ENCODE assay signal across 1 cellular context in the genomic region with DNA sequence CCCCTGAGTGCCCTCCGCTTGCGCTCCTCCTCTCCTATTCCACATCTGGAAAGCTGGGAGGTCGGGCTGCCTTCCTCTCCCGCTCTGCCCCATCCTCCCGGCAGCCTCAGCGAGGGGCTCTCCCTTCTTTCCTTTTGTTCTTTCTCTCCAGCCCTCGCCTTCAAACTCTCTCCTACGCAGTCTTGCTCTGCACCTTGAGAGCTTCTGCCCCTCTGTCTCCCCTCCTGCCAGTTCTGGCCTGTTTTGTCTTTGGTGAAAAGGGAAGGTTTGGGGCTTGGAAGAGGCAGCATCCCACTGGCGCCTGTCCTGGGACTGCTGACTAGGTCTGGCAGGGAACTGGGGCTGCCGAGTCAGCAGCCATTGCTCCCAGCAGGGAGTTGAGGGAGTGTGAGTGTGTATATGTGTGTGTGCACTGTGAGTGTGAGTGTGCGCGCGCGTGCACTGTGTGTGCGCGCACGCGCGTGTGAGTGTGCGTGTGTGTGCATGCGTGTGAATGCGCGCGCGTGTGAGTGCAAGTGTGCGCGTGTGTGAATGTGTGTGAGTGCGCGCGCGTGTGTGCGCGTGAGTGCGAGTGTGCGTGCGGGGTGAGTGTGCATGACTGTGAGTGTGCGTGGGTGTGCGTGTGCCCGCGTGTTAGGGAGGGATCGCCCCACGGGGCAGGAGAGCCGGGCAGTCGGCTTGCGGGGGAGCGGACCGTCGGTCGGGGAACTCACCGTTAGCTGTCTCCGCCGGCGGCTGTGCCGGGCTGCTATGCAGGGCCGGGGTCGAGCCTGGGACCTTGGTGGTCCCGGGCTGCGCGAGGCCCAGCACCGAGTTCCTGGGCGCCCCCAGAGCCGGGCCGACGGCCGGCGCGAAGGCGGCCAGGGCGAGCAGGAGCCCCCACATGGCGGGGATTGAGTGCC.
A peak's percentile ranks its signal among the peaks of the same experiment; 100 is the strongest.
TF ChIP-seq lines count a peak whose summit lies in the region.

No MANE protein-coding gene starts in this region.

TF ChIP-seq in HepG2, 621 proteins besides CTCF, POLR2A, EP300 and RAD21 (continued from another document):
- TF ChIP-seq, protein P1, sequence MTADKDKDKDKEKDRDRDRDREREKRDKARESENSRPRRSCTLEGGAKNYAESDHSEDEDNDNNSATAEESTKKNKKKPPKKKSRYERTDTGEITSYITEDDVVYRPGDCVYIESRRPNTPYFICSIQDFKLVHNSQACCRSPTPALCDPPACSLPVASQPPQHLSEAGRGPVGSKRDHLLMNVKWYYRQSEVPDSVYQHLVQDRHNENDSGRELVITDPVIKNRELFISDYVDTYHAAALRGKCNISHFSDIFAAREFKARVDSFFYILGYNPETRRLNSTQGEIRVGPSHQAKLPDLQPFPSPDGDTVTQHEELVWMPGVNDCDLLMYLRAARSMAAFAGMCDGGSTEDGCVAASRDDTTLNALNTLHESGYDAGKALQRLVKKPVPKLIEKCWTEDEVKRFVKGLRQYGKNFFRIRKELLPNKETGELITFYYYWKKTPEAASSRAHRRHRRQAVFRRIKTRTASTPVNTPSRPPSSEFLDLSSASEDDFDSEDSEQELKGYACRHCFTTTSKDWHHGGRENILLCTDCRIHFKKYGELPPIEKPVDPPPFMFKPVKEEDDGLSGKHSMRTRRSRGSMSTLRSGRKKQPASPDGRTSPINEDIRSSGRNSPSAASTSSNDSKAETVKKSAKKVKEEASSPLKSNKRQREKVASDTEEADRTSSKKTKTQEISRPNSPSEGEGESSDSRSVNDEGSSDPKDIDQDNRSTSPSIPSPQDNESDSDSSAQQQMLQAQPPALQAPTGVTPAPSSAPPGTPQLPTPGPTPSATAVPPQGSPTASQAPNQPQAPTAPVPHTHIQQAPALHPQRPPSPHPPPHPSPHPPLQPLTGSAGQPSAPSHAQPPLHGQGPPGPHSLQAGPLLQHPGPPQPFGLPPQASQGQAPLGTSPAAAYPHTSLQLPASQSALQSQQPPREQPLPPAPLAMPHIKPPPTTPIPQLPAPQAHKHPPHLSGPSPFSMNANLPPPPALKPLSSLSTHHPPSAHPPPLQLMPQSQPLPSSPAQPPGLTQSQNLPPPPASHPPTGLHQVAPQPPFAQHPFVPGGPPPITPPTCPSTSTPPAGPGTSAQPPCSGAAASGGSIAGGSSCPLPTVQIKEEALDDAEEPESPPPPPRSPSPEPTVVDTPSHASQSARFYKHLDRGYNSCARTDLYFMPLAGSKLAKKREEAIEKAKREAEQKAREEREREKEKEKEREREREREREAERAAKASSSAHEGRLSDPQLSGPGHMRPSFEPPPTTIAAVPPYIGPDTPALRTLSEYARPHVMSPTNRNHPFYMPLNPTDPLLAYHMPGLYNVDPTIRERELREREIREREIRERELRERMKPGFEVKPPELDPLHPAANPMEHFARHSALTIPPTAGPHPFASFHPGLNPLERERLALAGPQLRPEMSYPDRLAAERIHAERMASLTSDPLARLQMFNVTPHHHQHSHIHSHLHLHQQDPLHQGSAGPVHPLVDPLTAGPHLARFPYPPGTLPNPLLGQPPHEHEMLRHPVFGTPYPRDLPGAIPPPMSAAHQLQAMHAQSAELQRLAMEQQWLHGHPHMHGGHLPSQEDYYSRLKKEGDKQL (CRISPR knock-in tag; IDR thresholded peaks at IDR 0.05; ENCODE audit: low read depth), result no peak
- TF ChIP-seq SIX1 (CRISPR knock-in tag; IDR thresholded peaks at IDR 0.05; ENCODE audit: borderline replicate concordance) (no peak), NRL (CRISPR knock-in tag; IDR thresholded peaks at IDR 0.05; ENCODE audit: borderline replicate concordance) (0 out of 2 replicates have a peak, but pooled peaks have one; percentile 35), EZH2 (conservative IDR thresholded peaks at IDR 0.05; ENCODE audit: low read depth, low read length) (peak; percentile 90; the same call in 1 of the 2 replicates), PCBP2 (optimal IDR thresholded peaks at IDR 0.05; ENCODE audit: low read depth, low read length, poor library complexity, severe bottlenecking) (no peak), ATF7-NPFF (CRISPR knock-in tag; IDR thresholded peaks at IDR 0.05; ENCODE audit: low read depth) (no peak), RNF2 (conservative IDR thresholded peaks at IDR 0.05; ENCODE audit: low read depth) (0 out of 2 replicates have a peak, but pooled peaks have one; percentile 12), ZBTB8A (CRISPR knock-in tag; IDR thresholded peaks at IDR 0.05; ENCODE audit: borderline replicate concordance, low read depth) (no peak), ZNF83 (CRISPR knock-in tag; IDR thresholded peaks at IDR 0.05; ENCODE audit: borderline replicate concordance) (no peak)
- TF ChIP-seq, protein P2, sequence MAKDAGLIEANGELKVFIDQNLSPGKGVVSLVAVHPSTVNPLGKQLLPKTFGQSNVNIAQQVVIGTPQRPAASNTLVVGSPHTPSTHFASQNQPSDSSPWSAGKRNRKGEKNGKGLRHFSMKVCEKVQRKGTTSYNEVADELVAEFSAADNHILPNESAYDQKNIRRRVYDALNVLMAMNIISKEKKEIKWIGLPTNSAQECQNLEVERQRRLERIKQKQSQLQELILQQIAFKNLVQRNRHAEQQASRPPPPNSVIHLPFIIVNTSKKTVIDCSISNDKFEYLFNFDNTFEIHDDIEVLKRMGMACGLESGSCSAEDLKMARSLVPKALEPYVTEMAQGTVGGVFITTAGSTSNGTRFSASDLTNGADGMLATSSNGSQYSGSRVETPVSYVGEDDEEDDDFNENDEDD (CRISPR knock-in tag; IDR thresholded peaks at IDR 0.05; ENCODE audit: borderline replicate concordance), result no peak
